20 cellular contexts compared by ENCODE assay signal in the genomic region with DNA sequence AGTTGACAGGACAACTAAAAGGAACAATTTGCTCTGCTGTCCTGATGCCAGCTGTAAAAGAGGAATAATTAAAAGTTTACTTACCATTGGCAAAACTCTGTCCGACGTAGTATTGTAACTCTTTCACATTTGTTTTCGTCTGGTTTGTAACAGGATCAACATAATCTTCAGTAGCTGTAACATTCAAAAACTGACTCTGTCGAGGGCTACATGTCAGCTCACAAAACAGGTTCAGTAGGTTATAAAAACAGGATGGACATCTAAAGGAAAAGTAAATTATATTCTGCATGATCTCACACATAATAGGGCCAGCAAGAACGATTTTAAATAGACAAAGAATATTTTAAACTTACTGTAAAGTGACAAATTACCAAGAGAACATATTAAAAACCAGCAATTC. TPM values are rescaled to one million over a fixed set of nuclear protein-coding genes. Genes with fewer than 3 reads are reported as not detected.
DNase-seq lines count a peak whose midpoint lies in the region; ATAC-seq and TF ChIP-seq lines count a peak whose summit lies in the region.
"Had no signal": no experiment of that assay in that cellular context is flagged by ENCODE, and none has a peak within 500 bp of the region (broad histone marks: within the 10 kb centered on the region; RNA-seq: fewer than 3 reads in every experiment).

No MANE protein-coding gene starts in this region.

- peaks cover 22% of the 10 kb centered on the region for H3K4me1 Mint-ChIP-seq in activated T-cell treated with anti-CD3 and anti-CD28 coated beads, Interleukin-2, amount 50 U/mL, for 72 hours (ENCODE audit: low read depth)
- H3K4me1 Mint-ChIP-seq in activated T-cell treated with anti-CD3 and anti-CD28 coated beads, Interleukin-2, amount 50 U/mL, for 24 hours (ENCODE audit: low read depth) = peaks cover 25% of the 10 kb centered on the region
- peaks cover 10% of the 10 kb centered on the region for H3K4me1 Mint-ChIP-seq in activated naive CD8-positive, alpha-beta T cell treated with anti-CD3 and anti-CD28 coated beads for 36 hours

- DNase-seq in activated T-cell treated with anti-CD3 and anti-CD28 coated beads, Interleukin-2, amount 50 U/mL, for 72 hours = no peak
- DNase-seq in activated T-cell treated with anti-CD3 and anti-CD28 coated beads, Interleukin-2, amount 50 U/mL, for 24 hours = no peak
- DNase-seq in NCI-H2081 (lab: John Stamatoyannopoulos, UW) (no peak), SIG-M5 (lab: John Stamatoyannopoulos, UW) (no peak)
- DNase-seq in activated naive CD8-positive, alpha-beta T cell treated with anti-CD3 and anti-CD28 coated beads for 36 hours = no peak
- DNase-seq: ACHN; Calu3; CD8-positive, alpha-beta T cell; NCI-H1694; NCI-H748 treated with DMSO at 0.1 percent for 48 hours; RPMI8226; SHP77 had no signal

- H3K36me3 ChIP-seq in parathyroid adenoma (ENCODE audit: control insufficient read depth, insufficient read depth, low read length) = no peaks in the 10 kb centered on the region

- no peak overlapping the region for H2AFZ ChIP-seq in parathyroid adenoma
- H2AFZ ChIP-seq: PC-9 had no signal

- ATAC-seq in activated T-cell treated with anti-CD3 and anti-CD28 coated beads, Interleukin-2, amount 50 U/mL, for 72 hours (replicated peaks in 1 of 2) = no peak
- ATAC-seq in esophagus mucosa (peak; percentile 42), HG03175 (IDR thresholded peaks at IDR 0.05; ENCODE audit: unreplicated experiment) (no peak)
- ATAC-seq: CD8-positive, alpha-beta T cell had no signal

- H3K4me3 ChIP-seq in parathyroid adenoma (ENCODE audit: low read depth, low read length) = peak overlapping the region; percentile 6
- H3K4me3 ChIP-seq: BLaER1, PC-9, SK-N-MC had no signal

- H3K27ac Mint-ChIP-seq in activated T-cell treated with anti-CD3 and anti-CD28 coated beads, Interleukin-2, amount 50 U/mL, for 72 hours = peak overlapping the region; percentile 60
- H3K27ac Mint-ChIP-seq in activated T-cell treated with anti-CD3 and anti-CD28 coated beads, Interleukin-2, amount 50 U/mL, for 24 hours = no peak overlapping the region
- no peak overlapping the region for H3K27ac Mint-ChIP-seq in activated naive CD8-positive, alpha-beta T cell treated with anti-CD3 and anti-CD28 coated beads for 36 hours
- H3K27ac Mint-ChIP-seq: CD8-positive, alpha-beta T cell; IgD-negative memory B cell had no signal

- TF ChIP-seq CTCF in parathyroid adenoma (IDR thresholded peaks at IDR 0.05) = no peak

- peak overlapping the region; percentile 13 for H3K27ac ChIP-seq in parathyroid adenoma
- H3K27ac ChIP-seq: 22Rv1, BLaER1, PC-9, SK-N-MC had no signal

- no peaks in the 10 kb centered on the region for H3K9me3 ChIP-seq in parathyroid adenoma (ENCODE audit: control insufficient read depth, low read length)
- H3K9me3 ChIP-seq: BLaER1 had no signal

- H3K9me3 Mint-ChIP-seq in activated T-cell treated with anti-CD3 and anti-CD28 coated beads, Interleukin-2, amount 50 U/mL, for 72 hours = no peaks in the 10 kb centered on the region
- H3K9me3 Mint-ChIP-seq in activated T-cell treated with anti-CD3 and anti-CD28 coated beads, Interleukin-2, amount 50 U/mL, for 24 hours = no peaks in the 10 kb centered on the region
- H3K9me3 Mint-ChIP-seq in activated naive CD8-positive, alpha-beta T cell treated with anti-CD3 and anti-CD28 coated beads for 36 hours = no peaks in the 10 kb centered on the region
- H3K9me3 Mint-ChIP-seq: CD8-positive, alpha-beta T cell; IgD-negative memory B cell had no signal

- H3K9ac ChIP-seq in parathyroid adenoma = no peak overlapping the region
- H3K9ac ChIP-seq: BLaER1 had no signal

- no peak overlapping the region for H3K4me2 ChIP-seq in parathyroid adenoma (ENCODE audit: low read length)
- H3K4me2 ChIP-seq: BLaER1, PC-9 had no signal

- no peaks in the 10 kb centered on the region for H3K27me3 ChIP-seq in parathyroid adenoma (ENCODE audit: control insufficient read depth, insufficient read depth, low read length)
- H3K27me3 ChIP-seq: BLaER1 had no signal

- H3K4me1 ChIP-seq in parathyroid adenoma = peaks cover 10% of the 10 kb centered on the region

- no peaks in the 10 kb centered on the region for H3K27me3 Mint-ChIP-seq in activated T-cell treated with anti-CD3 and anti-CD28 coated beads, Interleukin-2, amount 50 U/mL, for 72 hours (ENCODE audit: low read depth)
- H3K27me3 Mint-ChIP-seq in activated T-cell treated with anti-CD3 and anti-CD28 coated beads, Interleukin-2, amount 50 U/mL, for 24 hours = no peaks in the 10 kb centered on the region
- H3K27me3 Mint-ChIP-seq in activated naive CD8-positive, alpha-beta T cell treated with anti-CD3 and anti-CD28 coated beads for 36 hours = no peaks in the 10 kb centered on the region
- H3K27me3 Mint-ChIP-seq: IgD-negative memory B cell had no signal

- H3K36me3 Mint-ChIP-seq in activated T-cell treated with anti-CD3 and anti-CD28 coated beads, Interleukin-2, amount 50 U/mL, for 72 hours (ENCODE audit: insufficient read depth in 2 of 2) = peaks cover 8 to 25% of the 10 kb centered on the region in 2 donors
- peaks cover 84% of the 10 kb centered on the region for H3K36me3 Mint-ChIP-seq in activated T-cell treated with anti-CD3 and anti-CD28 coated beads, Interleukin-2, amount 50 U/mL, for 24 hours (ENCODE audit: low read depth)
- H3K36me3 Mint-ChIP-seq in activated naive CD8-positive, alpha-beta T cell treated with anti-CD3 and anti-CD28 coated beads for 36 hours = peaks cover 40% of the 10 kb centered on the region

- H3K79me2 ChIP-seq in parathyroid adenoma = peaks cover 16% of the 10 kb centered on the region

- H3K4me3 Mint-ChIP-seq in activated T-cell treated with anti-CD3 and anti-CD28 coated beads, Interleukin-2, amount 50 U/mL, for 72 hours = no peak overlapping the region
- H3K4me3 Mint-ChIP-seq in activated T-cell treated with anti-CD3 and anti-CD28 coated beads, Interleukin-2, amount 50 U/mL, for 24 hours = no peak overlapping the region
- no peak overlapping the region for H3K4me3 Mint-ChIP-seq in activated naive CD8-positive, alpha-beta T cell treated with anti-CD3 and anti-CD28 coated beads for 36 hours
- H3K4me3 Mint-ChIP-seq: CD8-positive, alpha-beta T cell; IgD-negative memory B cell had no signal

RNA-seq across cellular contexts. Expression of a gene that starts 17.6 kb away (rescaled TPM):
- total RNA-seq in activated T-cell treated with anti-CD3 and anti-CD28 coated beads, Interleukin-2, amount 50 U/mL, for 72 hours = 10 to 100 TPM; 29.3 to 32.4 TPM
- 38.1 TPM for total RNA-seq in esophagus mucosa
- 10 to 100 TPM; 19.7 to 22.3 TPM for total RNA-seq in activated naive CD8-positive, alpha-beta T cell treated with anti-CD3 and anti-CD28 coated beads for 36 hours
